1 cellular context compared by ENCODE assay signal in genomic region chr5:142699105-142699720, GRCh38.
TF ChIP-seq lines count a peak whose summit lies in the region.

No MANE protein-coding gene starts in this region.

TF ChIP-seq in K562, 482 proteins besides CTCF, POLR2A, EP300 and RAD21 (continued from another document and continues in another):
- TF ChIP-seq ZNF217 (CRISPR knock-in tag; IDR thresholded peaks at IDR 0.05) (no peak), SMC3 (conservative IDR thresholded peaks at IDR 0.05; ENCODE audit: insufficient read depth, low read depth, low read length) (peak; percentile 94), MEF2D (tag; conservative IDR thresholded peaks at IDR 0.05; ENCODE audit: low read depth) (peak; percentile 84), SMARCA5 (IDR thresholded peaks at IDR 0.05) (no peak), POLR2H (tag; IDR thresholded peaks at IDR 0.05; ENCODE audit: low read depth) (no peak), ZMIZ1 (IDR thresholded peaks at IDR 0.05; ENCODE audit: low read depth in 2 of 2, low read length in 2 of 2) (no peak), ZFPM2 (CRISPR knock-in tag; IDR thresholded peaks at IDR 0.05) (no peak), BRF2 (IDR thresholded peaks at IDR 0.05; ENCODE audit: borderline replicate concordance, insufficient read depth, insufficient read length) (no peak), MIER1 (IDR thresholded peaks at IDR 0.05; ENCODE audit: low read depth) (no peak), DPF2 (IDR thresholded peaks at IDR 0.05) (no peak), HEY1 (CRISPR knock-in tag; IDR thresholded peaks at IDR 0.05; ENCODE audit: borderline replicate concordance) (no peak), ZNF551 (CRISPR knock-in tag; IDR thresholded peaks at IDR 0.05) (no peak), IRF2 (CRISPR knock-in tag; IDR thresholded peaks at IDR 0.05) (no peak), LARP7 (IDR thresholded peaks at IDR 0.05) (no peak), ZNF586 (CRISPR knock-in tag; conservative IDR thresholded peaks at IDR 0.05) (no peak), CHD1 (IDR thresholded peaks at IDR 0.05; ENCODE audit: low read length) (no peak), ZBTB34 (CRISPR knock-in tag; IDR thresholded peaks at IDR 0.05) (no peak), BACH1 (tag; IDR thresholded peaks at IDR 0.05) (no peak), RAD51 (IDR thresholded peaks at IDR 0.05; ENCODE audit: borderline replicate concordance, low read depth) (no peak), HNRNPH1 (optimal IDR thresholded peaks at IDR 0.05; ENCODE audit: low read depth, low read length) (no peak), ZC3H8 (IDR thresholded peaks at IDR 0.05) (no peak), ZFX (CRISPR knock-in tag; IDR thresholded peaks at IDR 0.05) (no peak), CHD7 (IDR thresholded peaks at IDR 0.05; ENCODE audit: low read depth, low read length) (no peak), ZNF79 (CRISPR knock-in tag; IDR thresholded peaks at IDR 0.05; ENCODE audit: low read depth) (no peak), RCOR1 (IDR thresholded peaks at IDR 0.05; ENCODE audit: borderline replicate concordance in 1 of 2, low read depth in 2 of 2, low read length in 2 of 2) (0 out of 4 replicates have a peak, but pooled peaks of 1 of the 2 experiments have one; percentile 32), NR4A1 (CRISPR knock-in tag; IDR thresholded peaks at IDR 0.05) (no peak), NR4A1 (tag; IDR thresholded peaks at IDR 0.05) (no peak), NCOA6 (IDR thresholded peaks at IDR 0.05) (no peak), ZBTB5 (IDR thresholded peaks at IDR 0.05) (no peak), ZNF239 (CRISPR knock-in tag; IDR thresholded peaks at IDR 0.05) (no peak), ZEB2 (IDR thresholded peaks at IDR 0.05) (no peak), ZFP91 (CRISPR knock-in tag; IDR thresholded peaks at IDR 0.05) (no peak), ZNF639 (CRISPR knock-in tag; conservative IDR thresholded peaks at IDR 0.05 in 1 of 2, IDR thresholded peaks at IDR 0.05 in 1 of 2) (no peak), KLF1 (tag; IDR thresholded peaks at IDR 0.05) (no peak), ARHGAP35 (IDR thresholded peaks at IDR 0.05; ENCODE audit: partially characterized antibody) (no peak), XRCC3 (IDR thresholded peaks at IDR 0.05) (no peak), BRCA1 (IDR thresholded peaks at IDR 0.05) (no peak), BRCA1 (CRISPR knock-in tag; IDR thresholded peaks at IDR 0.05) (no peak), ILK (tag; IDR thresholded peaks at IDR 0.05; ENCODE audit: borderline replicate concordance, low read depth) (no peak), SREBF2 (CRISPR knock-in tag; IDR thresholded peaks at IDR 0.05) (no peak)
